In genomic region chr22:28075260-28075981, GRCh38 we compare ENCODE assay signal across 9 cellular contexts.
DNase-seq lines count a peak whose midpoint lies in the region; ATAC-seq and TF ChIP-seq lines count a peak whose summit lies in the region.
"Had no signal": no experiment of that assay in that cellular context is flagged by ENCODE, and none has a peak within 500 bp of the region (broad histone marks: within the 10 kb centered on the region; RNA-seq: fewer than 3 reads in every experiment).

No MANE protein-coding gene starts in this region.

- no peak overlapping the region for H3K4me3 Mint-ChIP-seq in stimulated activated memory B cell treated with anti-CD40 and anti-IgM and Interleukin-4, amounts not matched to agents 10 μg/mL and 1 μg/mL and 100 μg/mL, for 72 hours
- H3K4me3 Mint-ChIP-seq: activated naive CD8-positive, alpha-beta T cell treated with anti-CD3 and anti-CD28 coated beads for 36 hours had no signal

- TF ChIP-seq CTCF in WERI-Rb-1 (IDR thresholded peaks at IDR 0.05; ENCODE audit: low read depth, low read length) = no peak

- H3K27ac Mint-ChIP-seq in stimulated activated memory B cell treated with anti-CD40 and anti-IgM and Interleukin-4, amounts not matched to agents 10 μg/mL and 1 μg/mL and 100 μg/mL, for 72 hours = no peak overlapping the region
- H3K27ac Mint-ChIP-seq: activated naive CD8-positive, alpha-beta T cell treated with anti-CD3 and anti-CD28 coated beads for 36 hours had no signal

- no peaks in the 10 kb centered on the region for H3K9me3 ChIP-seq in WERI-Rb-1 (ENCODE audit: severe bottlenecking)

- no peaks in the 10 kb centered on the region for H3K27me3 Mint-ChIP-seq in stimulated activated memory B cell treated with anti-CD40 and anti-IgM and Interleukin-4, amounts not matched to agents 10 μg/mL and 1 μg/mL and 100 μg/mL, for 72 hours
- H3K27me3 Mint-ChIP-seq: activated naive CD8-positive, alpha-beta T cell treated with anti-CD3 and anti-CD28 coated beads for 36 hours had no signal

- H3K9me3 Mint-ChIP-seq in stimulated activated memory B cell treated with anti-CD40 and anti-IgM and Interleukin-4, amounts not matched to agents 10 μg/mL and 1 μg/mL and 100 μg/mL, for 72 hours = no peaks in the 10 kb centered on the region
- H3K9me3 Mint-ChIP-seq: activated naive CD8-positive, alpha-beta T cell treated with anti-CD3 and anti-CD28 coated beads for 36 hours had no signal

- DNase-seq in GM03348 (ENCODE audit: low spot score) = peak; percentile 80
- DNase-seq in WERI-Rb-1 = peak; percentile 11
- peak; percentile 57 for DNase-seq in left cardiac atrium
- DNase-seq in sciatic nerve (ENCODE audit: low spot score) = no peak
- no peak for DNase-seq in GM19240 (ENCODE audit: insufficient read length, low spot score)
- no peak for DNase-seq in NCI-H748 (lab: John Stamatoyannopoulos, UW; ENCODE audit: unreplicated experiment)
- DNase-seq: activated naive CD8-positive, alpha-beta T cell treated with anti-CD3 and anti-CD28 coated beads for 36 hours had no signal

- H3K36me3 ChIP-seq in WERI-Rb-1 = no peaks in the 10 kb centered on the region

- intact Hi-C loops in left cardiac atrium (cut with DNase I) (no loop called here), sciatic nerve (cut with DNase I) (no loop called here)

- peak overlapping the region; percentile 37 for H3K27ac ChIP-seq in WERI-Rb-1

- no peaks in the 10 kb centered on the region for H3K27me3 ChIP-seq in WERI-Rb-1 (ENCODE audit: insufficient read depth, low read depth, severe bottlenecking)

- H3K4me3 ChIP-seq in WERI-Rb-1 (ENCODE audit: low read depth, low read length) = 0 out of 2 replicates have a peak overlapping the region, but pooled peaks have one; percentile 7

- no peaks in the 10 kb centered on the region for H3K36me3 Mint-ChIP-seq in stimulated activated memory B cell treated with anti-CD40 and anti-IgM and Interleukin-4, amounts not matched to agents 10 μg/mL and 1 μg/mL and 100 μg/mL, for 72 hours
- H3K36me3 Mint-ChIP-seq: activated naive CD8-positive, alpha-beta T cell treated with anti-CD3 and anti-CD28 coated beads for 36 hours had no signal

- H3K4me1 Mint-ChIP-seq in stimulated activated memory B cell treated with anti-CD40 and anti-IgM and Interleukin-4, amounts not matched to agents 10 μg/mL and 1 μg/mL and 100 μg/mL, for 72 hours = no peaks in the 10 kb centered on the region
- H3K4me1 Mint-ChIP-seq: activated naive CD8-positive, alpha-beta T cell treated with anti-CD3 and anti-CD28 coated beads for 36 hours had no signal

- ATAC-seq in left cardiac atrium (peak; percentile 82 to 94), sciatic nerve (peak; percentile 93), HG02623 (IDR thresholded peaks at IDR 0.05; ENCODE audit: unreplicated experiment) (no peak)
- ATAC-seq in stimulated activated memory B cell treated with anti-CD40 and anti-IgM and Interleukin-4, amounts not matched to agents 10 μg/mL and 1 μg/mL and 100 μg/mL, for 72 hours = no peak

Comparison
In these comparisons a context has a peak if more than half of its experiments do, and no peak if none do; other contexts are left out.
1. DNase-seq: peak in GM03348 (single experiment), WERI-Rb-1 (single experiment) and left cardiac atrium (single experiment); none in sciatic nerve (single experiment), GM19240 (single experiment) and NCI-H748 (single experiment).
2. ATAC-seq: peak in left cardiac atrium (2 of 2) and sciatic nerve (single experiment); none in HG02623 (single experiment) and stimulated activated memory B cell treated with anti-CD40 and anti-IgM and Interleukin-4, amounts not matched to agents 10 μg/mL and 1 μg/mL and 100 μg/mL, for 72 hours (single experiment).